ENCODE assay signal across 13 cellular contexts in the genomic region with DNA sequence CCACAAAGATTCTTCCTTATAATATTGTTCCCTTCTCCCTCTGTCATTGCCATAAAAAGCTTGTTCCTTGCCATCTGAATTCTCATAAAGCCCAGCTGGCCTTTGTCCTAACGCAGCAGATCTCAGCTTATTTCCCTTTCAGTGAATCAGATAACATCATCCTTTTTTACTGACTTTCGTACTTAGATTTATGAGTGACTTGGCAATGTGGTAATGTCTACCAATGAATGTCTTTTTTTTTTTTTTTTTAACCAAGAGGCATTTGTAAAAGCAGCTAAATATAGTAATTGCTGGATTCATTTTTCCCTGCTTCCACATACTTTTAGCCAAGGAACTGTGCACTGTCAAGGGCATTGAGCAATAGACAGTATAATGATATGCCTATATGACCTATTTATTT.
DNase-seq lines count a peak whose midpoint lies in the region; ATAC-seq and TF ChIP-seq lines count a peak whose summit lies in the region.
"Had no signal": no experiment of that assay in that cellular context is flagged by ENCODE, and none has a peak within 500 bp of the region (broad histone marks: within the 10 kb centered on the region; RNA-seq: fewer than 3 reads in every experiment).

No MANE protein-coding gene starts in this region.

- POLR2A ChIA-PET in SK-N-SH (lab: Yijun Ruan, JAX) (no interaction called here), WTC11 (lab: Charles Lee) (no interaction called here)

- no peak for ATAC-seq in WTC11

- H3F3A ChIP-seq in SK-N-SH (replicated peaks; ENCODE audit: insufficient read depth), result peaks cover 17% of the 10 kb centered on the region

- H4K20me1 ChIP-seq in SK-N-SH (ENCODE audit: insufficient read depth), result no peaks in the 10 kb centered on the region

- DNase-seq in GM04504 (ENCODE audit: low read depth), result peak; percentile 66
- peak; percentile 48 for DNase-seq in SK-N-SH
- DNase-seq in foreskin fibroblast, result peak; percentile 63 to 71
- peak; percentile 62 for DNase-seq in skeletal muscle cell (ENCODE audit: low read depth)
- DNase-seq in WTC11 (ENCODE audit: low spot score), result no peak
- DNase-seq in NCI-H2107 (lab: John Stamatoyannopoulos, UW), result no peak
- DNase-seq in endothelial cell (ENCODE audit: low spot score), result no peak
- DNase-seq in stimulated activated CD8-positive, alpha-beta memory T cell treated with anti-CD3 and anti-CD28 coated beads, Interleukin-4, amount 100 ng/mL, for 48 hours, result no peak
- DNase-seq: adrenal gland; CD4-positive, alpha-beta memory T cell; NCI-H1436; NCI-H774; Right ventricle myocardium superior had no signal

- H3K4me3 ChIP-seq in SK-N-SH (ENCODE audit: low read depth in 2 of 2, low read length in 1 of 2) (no peak overlapping the region), foreskin fibroblast (ENCODE audit: low read depth in 1 of 2, low read length in 2 of 2) (no peak overlapping the region), skeletal muscle cell (ENCODE audit: low read depth, low read length) (no peak overlapping the region)
- H3K4me3 ChIP-seq: adrenal gland had no signal

- H3K4me2 ChIP-seq in SK-N-SH, result no peak overlapping the region

- H3K27me3 Mint-ChIP-seq in WTC11 (ENCODE audit: low read depth), result no peaks in the 10 kb centered on the region
- peaks cover 3% of the 10 kb centered on the region for H3K27me3 Mint-ChIP-seq in endothelial cell (ENCODE audit: unreplicated experiment)
- H3K27me3 Mint-ChIP-seq: CD4-positive, alpha-beta memory T cell had no signal

- H3K9ac ChIP-seq in SK-N-SH, result no peak overlapping the region

- no peak for TF ChIP-seq RAD21 in SK-N-SH (IDR thresholded peaks at IDR 0.05; ENCODE audit: low read length)

- TF ChIP-seq EP300 in SK-N-SH (IDR thresholded peaks at IDR 0.05; ENCODE audit: borderline replicate concordance in 1 of 2, low read depth in 1 of 2, low read length in 1 of 2), result peak; percentile 31 to 83; a peak in 1 of 4 replicates

- H3K9me3 ChIP-seq in SK-N-SH, result no peaks in the 10 kb centered on the region
- H3K9me3 ChIP-seq: adrenal gland had no signal

- no peak overlapping the region for H2AFZ ChIP-seq in SK-N-SH (ENCODE audit: low read depth)

- no peak overlapping the region for H3K27ac Mint-ChIP-seq in WTC11
- H3K27ac Mint-ChIP-seq in endothelial cell (ENCODE audit: unreplicated experiment), result no peak overlapping the region
- H3K27ac Mint-ChIP-seq: CD4-positive, alpha-beta memory T cell had no signal

- H3K4me3 Mint-ChIP-seq in WTC11 (no peak overlapping the region), endothelial cell (ENCODE audit: unreplicated experiment) (no peak overlapping the region)
- H3K4me3 Mint-ChIP-seq: CD4-positive, alpha-beta memory T cell had no signal

- H3K27ac ChIP-seq in SK-N-SH (ENCODE audit: low read depth in 2 of 2, low read length in 1 of 2), result peak overlapping the region; percentile 51 to 76; a peak in 3 of 4 replicates
- H3K27ac ChIP-seq: adrenal gland had no signal

- no peaks in the 10 kb centered on the region for H3K9me3 Mint-ChIP-seq in WTC11
- H3K9me3 Mint-ChIP-seq in endothelial cell (ENCODE audit: unreplicated experiment), result no peaks in the 10 kb centered on the region
- H3K9me3 Mint-ChIP-seq: CD4-positive, alpha-beta memory T cell had no signal

- H3K36me3 Mint-ChIP-seq in WTC11 (no peaks in the 10 kb centered on the region), endothelial cell (ENCODE audit: low read depth, unreplicated experiment) (no peaks in the 10 kb centered on the region)
- H3K36me3 Mint-ChIP-seq: CD4-positive, alpha-beta memory T cell had no signal

- CTCF ChIA-PET in SK-N-SH (lab: Yijun Ruan, JAX), result interaction anchor here (1.0 to 2.0 kb wide), 2 partner anchors 10 to 252 kb away, joined by 3 to 7 read pairs; no protein-coding TSS in a partner anchor
- CTCF ChIA-PET in WTC11 (lab: Charles Lee), result no interaction called here

- peaks cover 0 to 6% of the 10 kb centered on the region in 2 experiments; a peak in 2 of 4 replicates for H3K4me1 ChIP-seq in SK-N-SH (ENCODE audit: control insufficient read depth in 1 of 2, insufficient read depth in 2 of 2, low read depth in 1 of 2, low read length in 1 of 2)

- no peaks in the 10 kb centered on the region for H3K36me3 ChIP-seq in SK-N-SH (replicated peaks in 1 of 2; ENCODE audit: control insufficient read depth in 1 of 2, insufficient read depth in 2 of 2, low read length in 1 of 2)
- H3K36me3 ChIP-seq: adrenal gland had no signal

- no peak for TF ChIP-seq CTCF in SK-N-SH (IDR thresholded peaks at IDR 0.05)
- no peak for TF ChIP-seq CTCF in foreskin fibroblast (IDR thresholded peaks at IDR 0.05; ENCODE audit: low read depth, low read length)
- no peak for TF ChIP-seq CTCF in WTC11 (IDR thresholded peaks at IDR 0.05)
- no peak for TF ChIP-seq CTCF in endothelial cell (IDR thresholded peaks at IDR 0.05; ENCODE audit: unreplicated experiment)

- no peaks in the 10 kb centered on the region for H3K9me2 ChIP-seq in SK-N-SH

- H3K4me1 Mint-ChIP-seq in WTC11 (peaks cover 6% of the 10 kb centered on the region), endothelial cell (ENCODE audit: unreplicated experiment) (no peaks in the 10 kb centered on the region)
- H3K4me1 Mint-ChIP-seq: CD4-positive, alpha-beta memory T cell had no signal

- no peaks in the 10 kb centered on the region for H3K79me2 ChIP-seq in SK-N-SH (ENCODE audit: insufficient read depth)

- 3% methylated on average over 2 of the region's 2 CpGs for WGBS in SK-N-SH (ENCODE audit: low lambda C conversion rate)

- no peaks in the 10 kb centered on the region for H3K27me3 ChIP-seq in SK-N-SH (ENCODE audit: insufficient read depth)
- H3K27me3 ChIP-seq: adrenal gland had no signal

TF ChIP-seq in SK-N-SH, 30 proteins besides CTCF, POLR2A, EP300 and RAD21 (continues in another document):
- TF ChIP-seq MXI1 (IDR thresholded peaks at IDR 0.05; ENCODE audit: low read depth, low read length) (0 out of 2 replicates have a peak, but pooled peaks have one; percentile 15), FOSL2 (IDR thresholded peaks at IDR 0.05; ENCODE audit: borderline replicate concordance, low read depth) (peak; percentile 43; the same call in 1 of the 2 replicates), NFIC (IDR thresholded peaks at IDR 0.05; ENCODE audit: borderline replicate concordance) (peak; percentile 72; the same call in 1 of the 2 replicates), JUND (IDR thresholded peaks at IDR 0.05) (peak; percentile 62; the same call in 1 of the 2 replicates), YY1 (IDR thresholded peaks at IDR 0.05; ENCODE audit: low read depth) (peak; percentile 43; the same call in 1 of the 2 replicates), SIN3A (IDR thresholded peaks at IDR 0.05; ENCODE audit: borderline replicate concordance, low read depth, low read length) (no peak), TCF12 (IDR thresholded peaks at IDR 0.05) (peak; percentile 95), ELF1 (IDR thresholded peaks at IDR 0.05) (no peak), USF2 (IDR thresholded peaks at IDR 0.05; ENCODE audit: borderline replicate concordance, low read depth, low read length) (no peak), RXRA (IDR thresholded peaks at IDR 0.05; ENCODE audit: borderline replicate concordance, low read depth) (peak; percentile 34; the same call in 1 of the 2 replicates), POLR2AphosphoS5 (IDR thresholded peaks at IDR 0.05; ENCODE audit: low read depth, low read length) (peak; percentile 29; the same call in 1 of the 2 replicates), FOXM1 (IDR thresholded peaks at IDR 0.05; ENCODE audit: low read depth) (0 out of 2 replicates have a peak, but pooled peaks have one; percentile 64), MEF2A (IDR thresholded peaks at IDR 0.05; ENCODE audit: borderline replicate concordance, low read depth) (peak; percentile 92), FOXJ3 (CRISPR knock-in tag; IDR thresholded peaks at IDR 0.05) (no peak)

TF ChIP-seq in WTC11, 78 proteins besides CTCF, POLR2A, EP300 and RAD21 (continues in another document):
- no peak for TF ChIP-seq HMGA2 (CRISPR knock-in tag; IDR thresholded peaks at IDR 0.05)
- no peak for TF ChIP-seq ARID4B (CRISPR knock-in tag; IDR thresholded peaks at IDR 0.05; ENCODE audit: borderline replicate concordance)
- TF ChIP-seq, protein P1, sequence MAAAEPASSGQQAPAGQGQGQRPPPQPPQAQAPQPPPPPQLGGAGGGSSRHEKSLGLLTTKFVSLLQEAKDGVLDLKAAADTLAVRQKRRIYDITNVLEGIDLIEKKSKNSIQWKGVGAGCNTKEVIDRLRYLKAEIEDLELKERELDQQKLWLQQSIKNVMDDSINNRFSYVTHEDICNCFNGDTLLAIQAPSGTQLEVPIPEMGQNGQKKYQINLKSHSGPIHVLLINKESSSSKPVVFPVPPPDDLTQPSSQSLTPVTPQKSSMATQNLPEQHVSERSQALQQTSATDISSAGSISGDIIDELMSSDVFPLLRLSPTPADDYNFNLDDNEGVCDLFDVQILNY (CRISPR knock-in tag; IDR thresholded peaks at IDR 0.05), result no peak

Comparison
In these comparisons a context has a peak if more than half of its experiments do, and no peak if none do; other contexts are left out.
1. DNase-seq: peak in GM04504 (single experiment), SK-N-SH (single experiment), foreskin fibroblast (2 of 2) and skeletal muscle cell (single experiment); none in WTC11 (single experiment), NCI-H2107 (single experiment), endothelial cell (single experiment) and stimulated activated CD8-positive, alpha-beta memory T cell treated with anti-CD3 and anti-CD28 coated beads, Interleukin-4, amount 100 ng/mL, for 48 hours (single experiment).